In the genomic region with DNA sequence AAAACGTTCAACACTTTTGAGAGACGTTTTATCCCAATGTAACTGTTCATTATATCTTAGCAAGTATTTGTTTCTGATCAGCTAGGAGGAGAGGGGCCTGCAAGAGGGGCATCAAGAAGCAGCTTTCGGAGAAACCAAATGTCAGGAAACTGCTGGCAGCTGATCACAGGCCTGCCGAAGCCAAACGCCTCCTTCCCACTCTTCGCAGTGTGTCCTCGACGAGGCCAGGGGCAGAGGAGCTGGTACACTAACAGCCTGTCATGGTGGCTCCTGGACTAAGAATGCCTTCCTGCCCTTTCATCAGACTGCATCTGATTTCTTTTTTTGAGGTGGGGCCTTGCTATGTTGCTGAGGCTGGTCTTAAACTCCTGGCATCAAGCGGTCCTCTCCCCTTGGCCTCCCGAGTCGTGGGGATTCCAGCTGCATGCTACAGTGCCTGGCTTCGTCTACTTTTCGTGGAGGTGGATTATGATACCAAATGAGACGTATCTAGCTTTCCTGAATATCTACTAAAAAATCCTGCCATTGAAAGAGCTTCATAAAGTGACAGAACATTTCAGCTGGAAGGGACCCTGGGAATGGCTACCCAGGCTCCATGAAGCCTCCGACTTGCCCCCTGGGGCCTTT, we compare ENCODE assay signal across 1 cellular context.
TF ChIP-seq lines count a peak whose summit lies in the region.

No MANE protein-coding gene starts in this region.

TF ChIP-seq in SK-N-SH treated with all-trans-retinoic acid at 6 μM for 48 hours, 23 proteins besides CTCF, POLR2A, EP300 and RAD21 (continued from another document):
- TF ChIP-seq RARB (CRISPR knock-in tag; IDR thresholded peaks at IDR 0.05) = no peak
- TF ChIP-seq OSR1 (CRISPR knock-in tag; IDR thresholded peaks at IDR 0.05) = no peak
- no peak for TF ChIP-seq ZC3H10 (CRISPR knock-in tag; IDR thresholded peaks at IDR 0.05)
- TF ChIP-seq, protein P1, sequence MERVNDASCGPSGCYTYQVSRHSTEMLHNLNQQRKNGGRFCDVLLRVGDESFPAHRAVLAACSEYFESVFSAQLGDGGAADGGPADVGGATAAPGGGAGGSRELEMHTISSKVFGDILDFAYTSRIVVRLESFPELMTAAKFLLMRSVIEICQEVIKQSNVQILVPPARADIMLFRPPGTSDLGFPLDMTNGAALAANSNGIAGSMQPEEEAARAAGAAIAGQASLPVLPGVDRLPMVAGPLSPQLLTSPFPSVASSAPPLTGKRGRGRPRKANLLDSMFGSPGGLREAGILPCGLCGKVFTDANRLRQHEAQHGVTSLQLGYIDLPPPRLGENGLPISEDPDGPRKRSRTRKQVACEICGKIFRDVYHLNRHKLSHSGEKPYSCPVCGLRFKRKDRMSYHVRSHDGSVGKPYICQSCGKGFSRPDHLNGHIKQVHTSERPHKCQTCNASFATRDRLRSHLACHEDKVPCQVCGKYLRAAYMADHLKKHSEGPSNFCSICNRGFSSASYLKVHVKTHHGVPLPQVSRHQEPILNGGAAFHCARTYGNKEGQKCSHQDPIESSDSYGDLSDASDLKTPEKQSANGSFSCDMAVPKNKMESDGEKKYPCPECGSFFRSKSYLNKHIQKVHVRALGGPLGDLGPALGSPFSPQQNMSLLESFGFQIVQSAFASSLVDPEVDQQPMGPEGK (CRISPR knock-in tag; IDR thresholded peaks at IDR 0.05; ENCODE audit: borderline replicate concordance) = no peak
- TF ChIP-seq ZFP30 (CRISPR knock-in tag; IDR thresholded peaks at IDR 0.05) = no peak
- no peak for TF ChIP-seq ARNTL (CRISPR knock-in tag; IDR thresholded peaks at IDR 0.05; ENCODE audit: borderline replicate concordance, low read depth)
- no peak for TF ChIP-seq SNAI2 (CRISPR knock-in tag; IDR thresholded peaks at IDR 0.05)
- TF ChIP-seq CSDC2 (CRISPR knock-in tag; IDR thresholded peaks at IDR 0.05) = no peak
TF ChIP-seq in SK-N-SH treated with all-trans-retinoic acid at 6 μM for 48 hours: peak in this region for 0.
